9 cellular contexts compared by ENCODE assay signal in the genomic region with DNA sequence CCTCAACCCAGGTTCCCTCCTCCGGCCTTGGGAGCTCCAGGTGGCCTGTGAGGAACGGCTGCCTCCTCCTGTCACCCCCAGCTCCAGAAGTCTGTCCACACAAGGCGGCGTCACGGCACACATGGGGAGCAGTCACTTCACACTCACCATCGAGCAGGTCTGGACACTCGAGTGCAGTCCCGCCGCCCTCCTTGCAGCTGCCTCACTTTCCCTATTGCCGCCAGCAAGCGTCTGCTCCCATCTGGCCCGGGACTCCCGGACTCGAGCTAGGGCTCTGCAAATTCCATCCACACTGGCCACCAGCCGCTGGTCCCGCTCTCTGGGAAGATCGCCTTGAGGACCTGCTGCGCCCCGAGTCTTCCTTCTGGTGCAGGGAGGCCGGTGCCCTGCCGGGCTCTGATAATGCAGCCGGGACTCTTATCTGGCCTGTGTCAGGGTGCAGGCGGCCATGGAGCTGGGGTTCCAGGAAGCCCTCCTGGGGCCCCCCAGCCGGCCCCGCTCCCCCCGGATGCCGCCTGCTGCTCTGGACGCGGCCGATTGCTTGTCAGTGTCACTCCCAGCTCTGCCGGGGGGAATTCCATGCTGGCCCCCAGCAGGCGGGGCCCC. TPM values are rescaled to one million over a fixed set of nuclear protein-coding genes. Genes with fewer than 3 reads are reported as not detected.
DNase-seq lines count a peak whose midpoint lies in the region; ATAC-seq, FAIRE-seq and TF ChIP-seq lines count a peak whose summit lies in the region.
"Had no signal": no experiment of that assay in that cellular context is flagged by ENCODE, and none has a peak within 500 bp of the region (broad histone marks: within the 10 kb centered on the region; RNA-seq: fewer than 3 reads in every experiment).

A gene with protein sequence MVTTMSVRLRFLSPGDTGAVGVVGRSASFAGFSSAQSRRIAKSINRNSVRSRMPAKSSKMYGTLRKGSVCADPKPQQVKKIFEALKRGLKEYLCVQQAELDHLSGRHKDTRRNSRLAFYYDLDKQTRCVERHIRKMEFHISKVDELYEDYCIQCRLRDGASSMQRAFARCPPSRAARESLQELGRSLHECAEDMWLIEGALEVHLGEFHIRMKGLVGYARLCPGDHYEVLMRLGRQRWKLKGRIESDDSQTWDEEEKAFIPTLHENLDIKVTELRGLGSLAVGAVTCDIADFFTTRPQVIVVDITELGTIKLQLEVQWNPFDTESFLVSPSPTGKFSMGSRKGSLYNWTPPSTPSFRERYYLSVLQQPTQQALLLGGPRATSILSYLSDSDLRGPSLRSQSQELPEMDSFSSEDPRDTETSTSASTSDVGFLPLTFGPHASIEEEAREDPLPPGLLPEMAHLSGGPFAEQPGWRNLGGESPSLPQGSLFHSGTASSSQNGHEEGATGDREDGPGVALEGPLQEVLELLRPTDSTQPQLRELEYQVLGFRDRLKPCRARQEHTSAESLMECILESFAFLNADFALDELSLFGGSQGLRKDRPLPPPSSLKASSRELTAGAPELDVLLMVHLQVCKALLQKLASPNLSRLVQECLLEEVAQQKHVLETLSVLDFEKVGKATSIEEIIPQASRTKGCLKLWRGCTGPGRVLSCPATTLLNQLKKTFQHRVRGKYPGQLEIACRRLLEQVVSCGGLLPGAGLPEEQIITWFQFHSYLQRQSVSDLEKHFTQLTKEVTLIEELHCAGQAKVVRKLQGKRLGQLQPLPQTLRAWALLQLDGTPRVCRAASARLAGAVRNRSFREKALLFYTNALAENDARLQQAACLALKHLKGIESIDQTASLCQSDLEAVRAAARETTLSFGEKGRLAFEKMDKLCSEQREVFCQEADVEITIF (minus strand): TSS at position 564 of the 606 bp plus-strand sequence. CDS start 414 bp downstream, at position 150.

- no peak for TF ChIP-seq EP300 in H1 (IDR thresholded peaks at IDR 0.05; ENCODE audit: borderline replicate concordance in 1 of 2, low read depth in 2 of 2, low read length in 2 of 2)

- H4K91ac ChIP-seq in H1 (replicated peaks; ENCODE audit: insufficient read length, low read length), result peak within 1 kb of the TSS; percentile 63

- H3K18ac ChIP-seq in H1 (ENCODE audit: extremely low read depth, low read length), result peak within 1 kb of the TSS; percentile 81

- no peaks in the 10 kb centered on the region; the same call in 1 of the 2 replicates for H3K79me1 ChIP-seq in H1 (ENCODE audit: low read depth, low read length)

- WGBS in H1 (ENCODE audit: extremely low coverage in 1 of 2, insufficient coverage in 1 of 2, insufficient read length in 1 of 2, insufficient replicate concordance in 2 of 2, low coverage in 1 of 2, low lambda C conversion rate in 2 of 2, missing lambda C conversion rate in 1 of 2), 2 experiments, result 5% methylated on average over 32 of the region's 32 CpGs; no CpG with 5 or more reads in 1 of the 2 experiments
- 8 to 11% methylated on average over 20 to 24 of the region's 32 CpGs for WGBS in mesodermal cell (ENCODE audit: insufficient coverage in 2 of 2), 2 experiments

- H3K4me2 ChIP-seq in H1 (ENCODE audit: insufficient read depth in 1 of 2, low read depth in 2 of 2, low read length in 2 of 2), result peak within 1 kb of the TSS; percentile 85 to 93

- TF ChIP-seq CTCF in H1 (IDR thresholded peaks at IDR 0.05; ENCODE audit: control extremely low read depth in 1 of 3, insufficient read depth in 1 of 3, low read depth in 1 of 3, low read length in 3 of 3) (no peak), type B pancreatic cell (conservative IDR thresholded peaks at IDR 0.05) (no peak)

- no peak within 1 kb of the TSS for H3K23ac ChIP-seq in H1 (ENCODE audit: insufficient read length)

- peak within 1 kb of the TSS; percentile 61; the same call in 1 of the 2 replicates for H2BK15ac ChIP-seq in H1 (ENCODE audit: low read length)

- CTCF ChIA-PET in H1 (lab: Charles Lee; ENCODE audit: partially characterized antibody), result interaction anchor here (0.6 to 4.8 kb wide), 16 partner anchors 10 to 129 kb away, joined by 3 to 28 read pairs (median 4); a partner anchor contains a TSS

- FAIRE-seq in H1 (lab: Jason Lieb, UNC), result no peak

- peaks cover 19% of the 10 kb centered on the region for H3K23me2 ChIP-seq in H1 (ENCODE audit: low read depth, low read length)

- H3K9me3 ChIP-seq in H1 (ENCODE audit: insufficient read depth in 2 of 2, low read depth in 1 of 2, low read length in 1 of 2) (no peaks in the 10 kb centered on the region), mesodermal cell (ENCODE audit: control insufficient read depth, low read length) (no peaks in the 10 kb centered on the region)

- DNase-seq in activated T-cell treated with anti-CD3 and anti-CD28 coated beads, Interleukin-2, amount 50 U/mL, for 72 hours, result no peak
- no peak for DNase-seq in activated T-cell treated with anti-CD3 and anti-CD28 coated beads, Interleukin-2, amount 50 U/mL, for 1 hour
- DNase-seq in H1 (ENCODE audit: low read depth in 1 of 2, low spot score in 2 of 2) (peak in 1 of 2 experiments; percentile 67), type B pancreatic cell (ENCODE audit: extremely low spot score, unreplicated experiment) (no peak), COR-L47 (lab: John Stamatoyannopoulos, UW) (no peak), SHP77 (lab: John Stamatoyannopoulos, UW) (no peak)

- peak within 1 kb of the TSS; percentile 80 for H2BK120ac ChIP-seq in H1 (replicated peaks; ENCODE audit: low read depth, low read length)

- H4K8ac ChIP-seq in H1 (ENCODE audit: extremely low read depth, insufficient read depth, low read length), result peak within 1 kb of the TSS; percentile 25; the same call in 1 of the 2 replicates

- 0 out of 7 replicates have a peak, but pooled peaks cover 0 to 2% (median 0%) of the 10 kb centered on the region in 4 experiments for H3K27me3 ChIP-seq in H1 (replicated peaks in 1 of 4; ENCODE audit: control insufficient read depth in 3 of 4, extremely low read depth in 1 of 4, insufficient read depth in 3 of 4, low read length in 3 of 4)

- no peak within 1 kb of the TSS for H3K27ac Mint-ChIP-seq in activated T-cell treated with anti-CD3 and anti-CD28 coated beads, Interleukin-2, amount 50 U/mL, for 72 hours
- H3K27ac Mint-ChIP-seq in type B pancreatic cell, result peak within 1 kb of the TSS; percentile 80
- H3K27ac Mint-ChIP-seq: dendritic cell treated with granulocyte-macrophage colony-stimulating factor and Interleukin-4, amounts not matched to agents 40 ng/mL and 50 ng/mL, for 4 days had no signal

- H3K4me3 Mint-ChIP-seq in activated T-cell treated with anti-CD3 and anti-CD28 coated beads, Interleukin-2, amount 50 U/mL, for 72 hours, result peak within 1 kb of the TSS; percentile 65 to 67
- peak within 1 kb of the TSS; percentile 83 for H3K4me3 Mint-ChIP-seq in type B pancreatic cell
- H3K4me3 Mint-ChIP-seq: dendritic cell treated with granulocyte-macrophage colony-stimulating factor and Interleukin-4, amounts not matched to agents 40 ng/mL and 50 ng/mL, for 4 days had no signal

- no peaks in the 10 kb centered on the region; a peak in 1 of 4 replicates for H3K79me2 ChIP-seq in H1 (ENCODE audit: control insufficient read depth in 1 of 2, insufficient read depth in 2 of 2, low read length in 2 of 2)

- H2BK12ac ChIP-seq in H1 (ENCODE audit: low read depth, low read length), result peak within 1 kb of the TSS; percentile 94

- H2BK20ac ChIP-seq in H1 (ENCODE audit: low read length), result peak within 1 kb of the TSS; percentile 100

- H2AK5ac ChIP-seq in H1 (ENCODE audit: low read depth, low read length), result 0 out of 2 replicates have a peak within 1 kb of the TSS, but pooled peaks have one; percentile 40

- H3K4ac ChIP-seq in H1 (replicated peaks; ENCODE audit: insufficient read length, low read depth, low read length), result peak within 1 kb of the TSS; percentile 63

- H3K36me3 Mint-ChIP-seq in activated T-cell treated with anti-CD3 and anti-CD28 coated beads, Interleukin-2, amount 50 U/mL, for 72 hours (ENCODE audit: insufficient read depth in 2 of 2), result no peaks in the 10 kb centered on the region
- no peaks in the 10 kb centered on the region for H3K36me3 Mint-ChIP-seq in type B pancreatic cell

- H3K27ac ChIP-seq in H1 (ENCODE audit: low read depth, low read length) (no peak within 1 kb of the TSS), mesodermal cell (ENCODE audit: low read depth, low read length, severe bottlenecking) (peak within 1 kb of the TSS; percentile 69)

- H3K4me1 ChIP-seq in H1 (replicated peaks in 1 of 4; ENCODE audit: control insufficient read depth in 3 of 4, insufficient read depth in 4 of 4, low read length in 3 of 4) (peaks cover 16 to 24% (median 18%) of the 10 kb centered on the region in 4 experiments), mesodermal cell (ENCODE audit: control insufficient read depth, insufficient read depth, low read length, poor library complexity, severe bottlenecking) (peaks cover 41% of the 10 kb centered on the region)

- POLR2A ChIA-PET in H1 (lab: Charles Lee; ENCODE audit: partially characterized antibody), result interaction anchor here (1.0 to 1.6 kb wide), 7 partner anchors 10 to 59 kb away, joined by 3 to 4 read pairs (median 4); no protein-coding TSS in a partner anchor

- H3K56ac ChIP-seq in H1 (replicated peaks; ENCODE audit: insufficient read length, low read depth, low read length), result no peak within 1 kb of the TSS

- peak within 1 kb of the TSS in 3 of 4 experiments; percentile 17 to 51 (median 34); a peak in 4 of 7 replicates for H3K9ac ChIP-seq in H1 (replicated peaks in 1 of 4; ENCODE audit: extremely low read depth in 1 of 4, low read depth in 3 of 4, low read length in 3 of 4)

- ATAC-seq in activated T-cell treated with anti-CD3 and anti-CD28 coated beads, Interleukin-2, amount 50 U/mL, for 72 hours (replicated peaks in 1 of 2), result no peak
- no peak for ATAC-seq in GM18519 (IDR thresholded peaks at IDR 0.05; ENCODE audit: low FRiP score, unreplicated experiment)

- H3K4me3 ChIP-seq in H1 (ENCODE audit: extremely low read depth in 1 of 4, insufficient read depth in 2 of 4, low read depth in 3 of 4, low read length in 4 of 4), result peak within 1 kb of the TSS; percentile 31 to 64 (median 50)
- H3K4me3 ChIP-seq in mesodermal cell (ENCODE audit: extremely low read depth, insufficient read depth, low read length, poor library complexity, severe bottlenecking), result peak within 1 kb of the TSS; percentile 34

- no peak within 1 kb of the TSS for H3K14ac ChIP-seq in H1 (ENCODE audit: insufficient read length)

- TF ChIP-seq POLR2A in H1 (IDR thresholded peaks at IDR 0.05; ENCODE audit: control extremely low read depth in 1 of 2, low read depth in 2 of 2, low read length in 2 of 2), result no peak

- no peak for TF ChIP-seq RAD21 in H1 (IDR thresholded peaks at IDR 0.05 in 1 of 2, conservative IDR thresholded peaks at IDR 0.05 in 1 of 2; ENCODE audit: low read depth in 2 of 2, low read length in 2 of 2)

- peak within 1 kb of the TSS; percentile 35 for H4K5ac ChIP-seq in H1 (ENCODE audit: insufficient read length, low read depth, low read length)

- no peaks in the 10 kb centered on the region for H4K20me1 ChIP-seq in H1 (replicated peaks in 1 of 2; ENCODE audit: control insufficient read depth in 1 of 2, insufficient read depth in 2 of 2, low read length in 2 of 2)

- no peaks in the 10 kb centered on the region for H3K9me3 Mint-ChIP-seq in activated T-cell treated with anti-CD3 and anti-CD28 coated beads, Interleukin-2, amount 50 U/mL, for 72 hours
- no peaks in the 10 kb centered on the region for H3K9me3 Mint-ChIP-seq in type B pancreatic cell
- H3K9me3 Mint-ChIP-seq: dendritic cell treated with granulocyte-macrophage colony-stimulating factor and Interleukin-4, amounts not matched to agents 40 ng/mL and 50 ng/mL, for 4 days had no signal

- peak within 1 kb of the TSS; percentile 79; the same call in 1 of the 2 replicates for H2BK5ac ChIP-seq in H1 (ENCODE audit: low read depth, low read length)

- peaks cover 19% of the 10 kb centered on the region for H3K4me1 Mint-ChIP-seq in activated T-cell treated with anti-CD3 and anti-CD28 coated beads, Interleukin-2, amount 50 U/mL, for 72 hours (ENCODE audit: low read depth)
- H3K4me1 Mint-ChIP-seq in type B pancreatic cell (ENCODE audit: unreplicated experiment), result peaks cover 41% of the 10 kb centered on the region

- peak within 1 kb of the TSS; percentile 37 for H2AFZ ChIP-seq in H1 (ENCODE audit: low read length)

- H3K36me3 ChIP-seq in H1 (ENCODE audit: control insufficient read depth in 2 of 4, insufficient read depth in 4 of 4, low read length in 3 of 4) (no peaks in the 10 kb centered on the region), mesodermal cell (ENCODE audit: control insufficient read depth, insufficient read depth, low read length) (no peaks in the 10 kb centered on the region)

- peaks cover 44% of the 10 kb centered on the region for H3K27me3 Mint-ChIP-seq in activated T-cell treated with anti-CD3 and anti-CD28 coated beads, Interleukin-2, amount 50 U/mL, for 72 hours (ENCODE audit: low read depth)
- H3K27me3 Mint-ChIP-seq in type B pancreatic cell, result peaks cover 28% of the 10 kb centered on the region

RNA-seq across cellular contexts. Expression of the gene that starts here (rescaled TPM):
- under 1 TPM; 0.14 to 0.23 TPM for total RNA-seq in activated T-cell treated with anti-CD3 and anti-CD28 coated beads, Interleukin-2, amount 50 U/mL, for 72 hours
- 4.5 and 4.7 TPM in 2 replicates for total RNA-seq in H1 (2021; fragmentation: NEBNext Ultra II Directional; extraction: Animal tissue kit (Norgen Biotek cat#: 25700))
- 3.6 and 5.6 TPM in 2 replicates for polyA plus RNA-seq in H1 (2011; rRNA removed)
- polyA plus RNA-seq in H1 (2011; cell fraction: cytosol; rRNA removed), result 6.9 TPM
- polyA plus RNA-seq in H1 (2011; cell fraction: nucleus; rRNA removed), result 43.0 TPM
- polyA plus RNA-seq in H1 (2012, experiment 1 of 2), result 5.7 to 7.7 TPM (median 5.9 TPM) in 4 replicates
- 1.6 TPM for polyA plus RNA-seq in H1 (2012, experiment 2 of 2)
- 3.2 TPM for polyA plus RNA-seq in H1 (2013, experiment 1 of 2)
- 2.5 TPM for polyA plus RNA-seq in H1 (2013, experiment 2 of 2)
- 3.3 and 3.8 TPM in 2 replicates for polyA minus RNA-seq in H1 (2011; rRNA and poly(A)+ RNA removed)
- polyA minus RNA-seq in H1 (2011; cell fraction: cytosol; rRNA and poly(A)+ RNA removed), result 3.1 TPM
- polyA minus RNA-seq in H1 (2011; cell fraction: nucleus; rRNA and poly(A)+ RNA removed), result 9.2 TPM
- 9.4 TPM for polyA plus RNA-seq in mesodermal cell (2013, experiment 1 of 2)
- 10.0 TPM for polyA plus RNA-seq in mesodermal cell (2013, experiment 2 of 2)
- 1.9 and 5.1 TPM in 2 replicates for total RNA-seq in type B pancreatic cell (ENCODE audit: low replicate concordance)
